12 cellular contexts compared by ENCODE assay signal in the genomic region with DNA sequence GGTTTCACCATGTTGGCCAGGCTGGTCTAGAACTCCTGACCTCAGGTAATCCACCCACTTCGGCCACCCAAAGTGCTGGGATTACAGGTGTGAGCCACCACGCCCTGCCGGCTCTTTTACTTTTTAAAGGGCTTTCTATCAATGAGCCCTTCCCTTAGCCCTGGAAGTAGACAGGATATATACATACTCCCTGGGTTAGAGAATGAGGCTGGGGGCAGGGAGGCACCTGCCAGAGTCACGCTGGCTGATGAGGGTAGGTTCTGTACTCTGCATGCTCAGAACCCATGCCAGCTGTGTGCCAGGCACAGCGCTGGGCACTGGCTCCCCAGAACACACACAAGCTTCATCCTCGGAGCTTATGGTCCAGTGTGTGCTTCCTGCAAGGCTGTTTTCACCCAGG.
DNase-seq lines count a peak whose midpoint lies in the region; TF ChIP-seq lines count a peak whose summit lies in the region.
"Had no signal": no experiment of that assay in that cellular context is flagged by ENCODE, and none has a peak within 500 bp of the region (broad histone marks: within the 10 kb centered on the region; RNA-seq: fewer than 3 reads in every experiment).

No MANE protein-coding gene starts in this region.

- peaks cover 3% of the 10 kb centered on the region for H3K27me3 ChIP-seq in HL-60 (ENCODE audit: insufficient read depth, poor library complexity, severe bottlenecking)
- H3K27me3 ChIP-seq in breast epithelium, result no peaks in the 10 kb centered on the region
- no peaks in the 10 kb centered on the region for H3K27me3 ChIP-seq in stomach

- H3K4me3 Mint-ChIP-seq in activated T-cell treated with anti-CD3 and anti-CD28 coated beads, Interleukin-2, amount 50 U/mL, for 24 hours, result no peak overlapping the region
- H3K4me3 Mint-ChIP-seq: H9 had no signal

- no peak for DNase-seq in HL-60 (ENCODE audit: low read depth in 1 of 2, low spot score in 1 of 2)
- no peak for DNase-seq in breast epithelium (ENCODE audit: low spot score in 2 of 2)
- DNase-seq in stomach, result no peak
- no peak for DNase-seq in GM19240 (ENCODE audit: insufficient read length, low spot score)
- DNase-seq in activated T-cell treated with anti-CD3 and anti-CD28 coated beads, Interleukin-2, amount 50 U/mL, for 24 hours, result no peak
- DNase-seq in NCI-H446 treated with DMSO at 0.1 percent for 48 hours (lab: John Stamatoyannopoulos, UW), result no peak
- no peak for DNase-seq in foreskin fibroblast
- DNase-seq: activated effector memory CD4-positive, alpha-beta T cell treated with Interleukin-2 at 50 U/mL for 16 hours; H9; stimulated activated CD4-positive, alpha-beta T cell treated with anti-CD3 and anti-CD28 coated beads, Interleukin-2, amount 100 ng/mL, for 48 hours had no signal

- H3K9me3 ChIP-seq in breast epithelium (no peaks in the 10 kb centered on the region), mesodermal cell (ENCODE audit: control insufficient read depth, low read length) (no peaks in the 10 kb centered on the region), stomach (no peaks in the 10 kb centered on the region)

- no peak overlapping the region for H3K4me3 ChIP-seq in HL-60 (replicated peaks; ENCODE audit: insufficient read depth, low read length)
- no peak overlapping the region for H3K4me3 ChIP-seq in breast epithelium
- H3K4me3 ChIP-seq in mesodermal cell (ENCODE audit: extremely low read depth, insufficient read depth, low read length, poor library complexity, severe bottlenecking), result no peak overlapping the region
- no peak overlapping the region for H3K4me3 ChIP-seq in stomach
- no peak overlapping the region for H3K4me3 ChIP-seq in foreskin fibroblast (ENCODE audit: low read depth in 1 of 2, low read length in 2 of 2)

- H3K4me1 Mint-ChIP-seq in activated T-cell treated with anti-CD3 and anti-CD28 coated beads, Interleukin-2, amount 50 U/mL, for 24 hours (ENCODE audit: low read depth), result no peaks in the 10 kb centered on the region

- TF ChIP-seq POLR2A in breast epithelium (IDR thresholded peaks at IDR 0.05) (no peak), stomach (IDR thresholded peaks at IDR 0.05) (no peak)

- 89 to 93% methylated on average over 4 to 6 of the region's 6 CpGs for whole genome bisulfite sequencing in mesodermal cell (ENCODE audit: insufficient coverage in 2 of 2), 2 experiments
- 78 to 86% (median 83%) methylated on average over 6 of the region's 6 CpGs for WGBS in stomach, 5 donors

- H3K27ac ChIP-seq in HL-60 (replicated peaks) (0 out of 2 replicates have a peak overlapping the region, but pooled peaks have one; percentile 11), breast epithelium (peak overlapping the region; percentile 84 to 97), mesodermal cell (ENCODE audit: low read depth, low read length, severe bottlenecking) (peak overlapping the region; percentile 96), stomach (peak overlapping the region; percentile 71 to 90 (median 88))
- H3K27ac ChIP-seq: KMS-11 had no signal

- H3K4me1 ChIP-seq in breast epithelium (peaks cover 0 to 25% of the 10 kb centered on the region in 2 donors), mesodermal cell (ENCODE audit: control insufficient read depth, insufficient read depth, low read length, poor library complexity, severe bottlenecking) (peaks cover 70% of the 10 kb centered on the region), stomach (peaks cover 39 to 81% (median 62%) of the 10 kb centered on the region in 4 donors)

- TF ChIP-seq CTCF in HL-60 (IDR thresholded peaks at IDR 0.05; ENCODE audit: insufficient read depth, low read length) (no peak), breast epithelium (IDR thresholded peaks at IDR 0.05) (no peak), stomach (IDR thresholded peaks at IDR 0.05) (no peak), foreskin fibroblast (IDR thresholded peaks at IDR 0.05; ENCODE audit: low read depth, low read length) (no peak)

- no peak overlapping the region for H3K27ac Mint-ChIP-seq in activated T-cell treated with anti-CD3 and anti-CD28 coated beads, Interleukin-2, amount 50 U/mL, for 24 hours
- H3K27ac Mint-ChIP-seq: H9 had no signal

- H3K36me3 ChIP-seq in breast epithelium, result no peaks in the 10 kb centered on the region
- peaks cover 24% of the 10 kb centered on the region for H3K36me3 ChIP-seq in mesodermal cell (ENCODE audit: control insufficient read depth, insufficient read depth, low read length)
- H3K36me3 ChIP-seq in stomach, result peaks cover 0 to 17% (median 2%) of the 10 kb centered on the region in 4 donors

- intact Hi-C loops in breast epithelium (cut with DNase I; ENCODE audit: low total_unique reads), result no loop called here
- intact Hi-C loops in stomach (cut with DNase I; ENCODE audit: low total_unique reads), result no loop called here

- no peaks in the 10 kb centered on the region for H3K27me3 Mint-ChIP-seq in activated T-cell treated with anti-CD3 and anti-CD28 coated beads, Interleukin-2, amount 50 U/mL, for 24 hours

- no peaks in the 10 kb centered on the region for H3K36me3 Mint-ChIP-seq in activated T-cell treated with anti-CD3 and anti-CD28 coated beads, Interleukin-2, amount 50 U/mL, for 24 hours (ENCODE audit: low read depth)

- no peaks in the 10 kb centered on the region for H3K9me3 Mint-ChIP-seq in activated T-cell treated with anti-CD3 and anti-CD28 coated beads, Interleukin-2, amount 50 U/mL, for 24 hours
- H3K9me3 Mint-ChIP-seq: H9 had no signal

- TF ChIP-seq EP300 in stomach (IDR thresholded peaks at IDR 0.05), result no peak

Comparison
In these comparisons a context has a peak if more than half of its experiments do, and no peak if none do; other contexts are left out.
1. H3K27ac ChIP-seq: peak in every context shown above with its lines; median percentile 96 in mesodermal cell; 90 in breast epithelium; 88 in stomach; 11 in HL-60.